9 cellular contexts compared by ENCODE assay signal in the genomic region with DNA sequence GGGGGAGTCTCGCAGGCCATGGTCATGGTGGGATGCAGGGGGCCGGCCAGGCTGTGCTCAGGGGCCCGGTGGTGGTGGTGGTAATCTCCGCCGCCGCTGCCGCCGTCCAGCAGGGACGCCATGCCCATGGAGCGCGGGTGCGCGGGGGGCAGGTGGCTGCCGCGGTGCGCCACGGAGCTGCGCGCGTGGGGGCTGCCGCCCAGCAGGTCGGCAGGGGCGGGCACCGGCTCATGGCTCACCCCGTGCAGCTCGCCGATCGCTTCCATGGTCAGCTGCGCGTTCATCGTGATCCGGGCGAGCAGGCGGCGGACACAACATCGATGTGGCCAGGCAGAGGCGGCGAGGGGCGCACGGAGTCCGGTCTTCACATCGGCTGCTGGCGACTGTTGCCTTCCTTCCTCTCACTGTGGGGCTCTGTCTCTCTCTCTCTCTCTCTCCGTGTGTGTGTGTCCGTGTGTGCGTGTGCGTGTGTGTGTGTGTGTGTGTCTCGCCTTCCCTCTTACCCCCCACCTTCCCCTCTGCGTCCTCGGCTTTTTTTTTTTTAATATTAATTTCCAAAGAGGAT. TPM values are rescaled to one million over a fixed set of nuclear protein-coding genes. Genes with fewer than 3 reads are reported as not detected.
A peak's percentile ranks its signal among the peaks of the same experiment; 100 is the strongest.
DNase-seq lines count a peak whose midpoint lies in the region; ATAC-seq and TF ChIP-seq lines count a peak whose summit lies in the region.
"Had no signal": no experiment of that assay in that cellular context is flagged by ENCODE, and none has a peak within 500 bp of the region (broad histone marks: within the 10 kb centered on the region; RNA-seq: fewer than 3 reads in every experiment).

No MANE protein-coding gene starts in this region.

- no peaks in the 10 kb centered on the region for H3K4me1 Mint-ChIP-seq in T-helper 1 cell treated with Interleukin-12 subunit alpha and Interleukin-12 subunit beta and Interleukin-4 antibody, amounts not matched to agents 30 μg/mL and 1 μg/mL, for 36 hours (ENCODE audit: low read depth)

- H3K9me3 Mint-ChIP-seq in T-helper 1 cell treated with Interleukin-12 subunit alpha and Interleukin-12 subunit beta and Interleukin-4 antibody, amounts not matched to agents 30 μg/mL and 1 μg/mL, for 36 hours: no peaks in the 10 kb centered on the region

- H3K9me3 ChIP-seq in MG63 (no peaks in the 10 kb centered on the region), body of pancreas (no peaks in the 10 kb centered on the region), lung (ENCODE audit: control insufficient read depth in 2 of 2, insufficient read depth in 1 of 2, low read length in 1 of 2) (peaks cover 0 to 12% of the 10 kb centered on the region in 2 donors)

- no peak overlapping the region for H3K27ac Mint-ChIP-seq in T-helper 1 cell treated with Interleukin-12 subunit alpha and Interleukin-12 subunit beta and Interleukin-4 antibody, amounts not matched to agents 30 μg/mL and 1 μg/mL, for 36 hours

- TF ChIP-seq POLR2A in body of pancreas (IDR thresholded peaks at IDR 0.05): no peak

- H3K36me3 ChIP-seq in MG63: no peaks in the 10 kb centered on the region
- H3K36me3 ChIP-seq in body of pancreas (replicated peaks in 1 of 2; ENCODE audit: insufficient read depth in 1 of 2, low read depth in 2 of 2): no peaks in the 10 kb centered on the region
- H3K36me3 ChIP-seq in lung (ENCODE audit: control insufficient read depth in 2 of 2, insufficient read depth in 2 of 2, low read length in 2 of 2): no peaks in the 10 kb centered on the region

- H3K4me3 Mint-ChIP-seq in T-helper 1 cell treated with Interleukin-12 subunit alpha and Interleukin-12 subunit beta and Interleukin-4 antibody, amounts not matched to agents 30 μg/mL and 1 μg/mL, for 36 hours: peak overlapping the region; percentile 54

- H3K27me3 ChIP-seq in MG63 (peaks cover 57% of the 10 kb centered on the region), body of pancreas (no peaks in the 10 kb centered on the region), lung (ENCODE audit: control insufficient read depth, insufficient read depth) (peaks cover 15% of the 10 kb centered on the region)

- H3K27ac ChIP-seq in body of pancreas: peak overlapping the region; percentile 22 to 96 (median 92)
- no peak overlapping the region for H3K27ac ChIP-seq in lung (ENCODE audit: low read depth in 1 of 2, low read length in 1 of 2)
- H3K27ac ChIP-seq: epithelial cell of prostate had no signal

- ATAC-seq in body of pancreas (peak; percentile 9), lung (ENCODE audit: insufficient read depth, low FRiP score) (no peak), GM21737 (IDR thresholded peaks at IDR 0.05; ENCODE audit: unreplicated experiment) (no peak), HG02588 (IDR thresholded peaks at IDR 0.05; ENCODE audit: unreplicated experiment) (no peak)

- DNase-seq in T-helper 1 cell (no peak), MG63 (peak; percentile 29), body of pancreas (peak; percentile 47 to 64 (median 56)), lung (ENCODE audit: low spot score) (no peak), 8988T (no peak)

- intact Hi-C loops in body of pancreas (cut with DNase I): loop anchor here (10.0 kb wide), 1 partner anchor 275 kb away; no protein-coding TSS in a partner anchor

- TF ChIP-seq CTCF in body of pancreas (IDR thresholded peaks at IDR 0.05) (no peak), lung (IDR thresholded peaks at IDR 0.05; ENCODE audit: control extremely low read depth, extremely low read depth) (no peak)

- peak overlapping the region; percentile 43 for H3K4me3 ChIP-seq in MG63
- peak overlapping the region; percentile 57 to 92 for H3K4me3 ChIP-seq in body of pancreas
- H3K4me3 ChIP-seq in lung: peak overlapping the region; percentile 26

- 0% methylated on average over 26 to 49 of the region's 50 CpGs for WGBS in body of pancreas, 2 donors
- 1 to 3% methylated on average over 16 to 50 of the region's 50 CpGs for WGBS in lung, 2 donors

- H3K4me1 ChIP-seq in body of pancreas (peaks cover 20% of the 10 kb centered on the region), lung (ENCODE audit: control insufficient read depth in 2 of 2, insufficient read depth in 2 of 2, low read length in 2 of 2) (peaks cover 0 to 18% of the 10 kb centered on the region in 2 donors)

- peaks cover 2% of the 10 kb centered on the region for H3K36me3 Mint-ChIP-seq in T-helper 1 cell treated with Interleukin-12 subunit alpha and Interleukin-12 subunit beta and Interleukin-4 antibody, amounts not matched to agents 30 μg/mL and 1 μg/mL, for 36 hours (ENCODE audit: low read depth)

- H3K27me3 Mint-ChIP-seq in T-helper 1 cell treated with Interleukin-12 subunit alpha and Interleukin-12 subunit beta and Interleukin-4 antibody, amounts not matched to agents 30 μg/mL and 1 μg/mL, for 36 hours (ENCODE audit: low read depth): peaks cover 96% of the 10 kb centered on the region

RNA-seq across cellular contexts. Expression of a gene that starts 0.5 kb away (rescaled TPM):
- total RNA-seq in MG63 (2014; rRNA removed; shearing (Covaris generic); ENCODE audit: low replicate concordance): not detected in 2 replicates
- total RNA-seq in body of pancreas (100 to 1,000 TPM in 1 of 2 donors, 10 to 100 TPM in 1; 68.0 to 126 TPM), lung (under 1 TPM in 1 of 2 donors, not detected in 1; 0.18 TPM)
- polyA plus RNA-seq in lung: not detected

Comparison
In these comparisons a context has a peak if more than half of its experiments do, and no peak if none do; other contexts are left out.
1. DNase-seq: peak in MG63 (single experiment) and body of pancreas (4 of 4); none in T-helper 1 cell (0 of 5), lung (single experiment) and 8988T (single experiment).
2. H3K27ac ChIP-seq: peak in body of pancreas (4 of 4); none in lung (0 of 2).
3. RNA of a gene that starts 0.5 kb away (total RNA-seq): 68.0 to 126 TPM in body of pancreas; 0.18 TPM in lung and not detected in MG63; every median in the first group is over 10 times any median in the second.
4. Peak in every context shown above with its lines, with median percentiles within 50 percentile points of each other: H3K4me3 ChIP-seq.